Comparison of ENCODE assay signal across 1 cellular context in the genomic region with DNA sequence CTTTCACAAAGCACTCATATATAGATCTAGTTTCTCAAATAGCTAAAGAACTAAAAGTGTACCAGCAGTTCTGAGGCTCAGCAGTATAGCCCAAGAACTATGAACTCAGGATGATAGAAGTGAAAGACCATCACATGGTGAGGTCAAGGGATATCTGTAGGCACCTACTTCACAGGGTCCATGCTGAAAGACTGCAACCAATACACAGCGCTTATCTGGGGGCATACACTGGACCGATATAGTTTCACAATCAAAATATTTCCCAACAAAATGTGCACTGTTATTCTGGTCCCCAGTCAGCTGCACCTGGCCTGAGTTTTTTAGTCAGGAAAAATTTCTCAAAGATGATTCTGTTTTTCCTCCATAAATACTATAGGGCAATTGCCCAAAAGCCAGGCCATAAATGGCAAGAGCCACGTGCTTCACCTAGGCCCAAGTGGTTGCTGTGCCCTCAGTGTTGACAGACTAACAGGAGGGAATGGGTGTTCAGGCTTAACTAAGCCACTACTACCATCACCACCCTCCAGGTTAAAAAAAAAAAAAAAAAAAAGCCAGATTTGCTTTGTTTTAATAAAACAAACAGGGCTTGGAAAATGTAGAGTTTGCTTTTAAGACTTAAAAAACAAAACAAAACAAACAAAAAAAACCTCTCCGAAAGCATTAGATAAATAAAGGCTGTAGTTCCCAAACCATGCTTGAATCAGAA.
TF ChIP-seq lines count a peak whose summit lies in the region.

No MANE protein-coding gene starts in this region.

TF ChIP-seq in WTC11, 78 proteins besides CTCF, POLR2A, EP300 and RAD21 (continued from another document):
- TF ChIP-seq, protein P1, sequence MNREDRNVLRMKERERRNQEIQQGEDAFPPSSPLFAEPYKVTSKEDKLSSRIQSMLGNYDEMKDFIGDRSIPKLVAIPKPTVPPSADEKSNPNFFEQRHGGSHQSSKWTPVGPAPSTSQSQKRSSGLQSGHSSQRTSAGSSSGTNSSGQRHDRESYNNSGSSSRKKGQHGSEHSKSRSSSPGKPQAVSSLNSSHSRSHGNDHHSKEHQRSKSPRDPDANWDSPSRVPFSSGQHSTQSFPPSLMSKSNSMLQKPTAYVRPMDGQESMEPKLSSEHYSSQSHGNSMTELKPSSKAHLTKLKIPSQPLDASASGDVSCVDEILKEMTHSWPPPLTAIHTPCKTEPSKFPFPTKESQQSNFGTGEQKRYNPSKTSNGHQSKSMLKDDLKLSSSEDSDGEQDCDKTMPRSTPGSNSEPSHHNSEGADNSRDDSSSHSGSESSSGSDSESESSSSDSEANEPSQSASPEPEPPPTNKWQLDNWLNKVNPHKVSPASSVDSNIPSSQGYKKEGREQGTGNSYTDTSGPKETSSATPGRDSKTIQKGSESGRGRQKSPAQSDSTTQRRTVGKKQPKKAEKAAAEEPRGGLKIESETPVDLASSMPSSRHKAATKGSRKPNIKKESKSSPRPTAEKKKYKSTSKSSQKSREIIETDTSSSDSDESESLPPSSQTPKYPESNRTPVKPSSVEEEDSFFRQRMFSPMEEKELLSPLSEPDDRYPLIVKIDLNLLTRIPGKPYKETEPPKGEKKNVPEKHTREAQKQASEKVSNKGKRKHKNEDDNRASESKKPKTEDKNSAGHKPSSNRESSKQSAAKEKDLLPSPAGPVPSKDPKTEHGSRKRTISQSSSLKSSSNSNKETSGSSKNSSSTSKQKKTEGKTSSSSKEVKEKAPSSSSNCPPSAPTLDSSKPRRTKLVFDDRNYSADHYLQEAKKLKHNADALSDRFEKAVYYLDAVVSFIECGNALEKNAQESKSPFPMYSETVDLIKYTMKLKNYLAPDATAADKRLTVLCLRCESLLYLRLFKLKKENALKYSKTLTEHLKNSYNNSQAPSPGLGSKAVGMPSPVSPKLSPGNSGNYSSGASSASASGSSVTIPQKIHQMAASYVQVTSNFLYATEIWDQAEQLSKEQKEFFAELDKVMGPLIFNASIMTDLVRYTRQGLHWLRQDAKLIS (CRISPR knock-in tag; IDR thresholded peaks at IDR 0.05; ENCODE audit: borderline replicate concordance), result no peak
- TF ChIP-seq NR1H2 (CRISPR knock-in tag; IDR thresholded peaks at IDR 0.05) (no peak), FOXP1 (CRISPR knock-in tag; IDR thresholded peaks at IDR 0.05; ENCODE audit: borderline replicate concordance) (no peak), ZNF121 (CRISPR knock-in tag; IDR thresholded peaks at IDR 0.05) (no peak), MYBL2 (CRISPR knock-in tag; IDR thresholded peaks at IDR 0.05) (no peak)
- TF ChIP-seq, protein P2, sequence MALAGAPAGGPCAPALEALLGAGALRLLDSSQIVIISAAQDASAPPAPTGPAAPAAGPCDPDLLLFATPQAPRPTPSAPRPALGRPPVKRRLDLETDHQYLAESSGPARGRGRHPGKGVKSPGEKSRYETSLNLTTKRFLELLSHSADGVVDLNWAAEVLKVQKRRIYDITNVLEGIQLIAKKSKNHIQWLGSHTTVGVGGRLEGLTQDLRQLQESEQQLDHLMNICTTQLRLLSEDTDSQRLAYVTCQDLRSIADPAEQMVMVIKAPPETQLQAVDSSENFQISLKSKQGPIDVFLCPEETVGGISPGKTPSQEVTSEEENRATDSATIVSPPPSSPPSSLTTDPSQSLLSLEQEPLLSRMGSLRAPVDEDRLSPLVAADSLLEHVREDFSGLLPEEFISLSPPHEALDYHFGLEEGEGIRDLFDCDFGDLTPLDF (CRISPR knock-in tag; IDR thresholded peaks at IDR 0.05), result no peak
- TF ChIP-seq, protein P3, sequence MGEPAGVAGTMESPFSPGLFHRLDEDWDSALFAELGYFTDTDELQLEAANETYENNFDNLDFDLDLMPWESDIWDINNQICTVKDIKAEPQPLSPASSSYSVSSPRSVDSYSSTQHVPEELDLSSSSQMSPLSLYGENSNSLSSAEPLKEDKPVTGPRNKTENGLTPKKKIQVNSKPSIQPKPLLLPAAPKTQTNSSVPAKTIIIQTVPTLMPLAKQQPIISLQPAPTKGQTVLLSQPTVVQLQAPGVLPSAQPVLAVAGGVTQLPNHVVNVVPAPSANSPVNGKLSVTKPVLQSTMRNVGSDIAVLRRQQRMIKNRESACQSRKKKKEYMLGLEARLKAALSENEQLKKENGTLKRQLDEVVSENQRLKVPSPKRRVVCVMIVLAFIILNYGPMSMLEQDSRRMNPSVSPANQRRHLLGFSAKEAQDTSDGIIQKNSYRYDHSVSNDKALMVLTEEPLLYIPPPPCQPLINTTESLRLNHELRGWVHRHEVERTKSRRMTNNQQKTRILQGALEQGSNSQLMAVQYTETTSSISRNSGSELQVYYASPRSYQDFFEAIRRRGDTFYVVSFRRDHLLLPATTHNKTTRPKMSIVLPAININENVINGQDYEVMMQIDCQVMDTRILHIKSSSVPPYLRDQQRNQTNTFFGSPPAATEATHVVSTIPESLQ (CRISPR knock-in tag; IDR thresholded peaks at IDR 0.05), result no peak
- TF ChIP-seq, protein P4, sequence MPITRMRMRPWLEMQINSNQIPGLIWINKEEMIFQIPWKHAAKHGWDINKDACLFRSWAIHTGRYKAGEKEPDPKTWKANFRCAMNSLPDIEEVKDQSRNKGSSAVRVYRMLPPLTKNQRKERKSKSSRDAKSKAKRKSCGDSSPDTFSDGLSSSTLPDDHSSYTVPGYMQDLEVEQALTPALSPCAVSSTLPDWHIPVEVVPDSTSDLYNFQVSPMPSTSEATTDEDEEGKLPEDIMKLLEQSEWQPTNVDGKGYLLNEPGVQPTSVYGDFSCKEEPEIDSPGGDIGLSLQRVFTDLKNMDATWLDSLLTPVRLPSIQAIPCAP (CRISPR knock-in tag; IDR thresholded peaks at IDR 0.05), result no peak
